In genomic region chr12:132182206-132182710, GRCh38 we compare ENCODE assay signal across 19 cellular contexts. TPM values are rescaled to one million over a fixed set of nuclear protein-coding genes. Genes with fewer than 3 reads are reported as not detected.
DNase-seq lines count a peak whose midpoint lies in the region; ATAC-seq and TF ChIP-seq lines count a peak whose summit lies in the region.
"Had no signal": no experiment of that assay in that cellular context is flagged by ENCODE, and none has a peak within 500 bp of the region (broad histone marks: within the 10 kb centered on the region; RNA-seq: fewer than 3 reads in every experiment).

No MANE protein-coding gene starts in this region.

- POLR2A ChIA-PET in IMR-90 (lab: Charles Lee; ENCODE audit: unreplicated experiment): no interaction called here

- H2BK120ac ChIP-seq in IMR-90 (ENCODE audit: low read depth, low read length): no peak overlapping the region

- H3K4me2 ChIP-seq in IMR-90 (ENCODE audit: low read depth, low read length): no peak overlapping the region
- no peak overlapping the region for H3K4me2 ChIP-seq in neural progenitor cell

- H3F3A ChIP-seq in neural progenitor cell (ENCODE audit: low read depth): peaks cover 4% of the 10 kb centered on the region

- intact Hi-C loops in IMR-90 (cut with micrococcal nuclease): no loop called here
- intact Hi-C loops in spleen (cut with DNase I; ENCODE audit: low total_unique reads): no loop called here

- TF ChIP-seq RAD21 in IMR-90 (IDR thresholded peaks at IDR 0.05; ENCODE audit: low read length): no peak

- no peak overlapping the region for H3K4me3 Mint-ChIP-seq in stimulated activated naive CD8-positive, alpha-beta T cell treated with anti-CD3 and anti-CD28 coated beads, Interleukin-15, Interleukin-2, amounts not matched to agents 100 ng/mL and 50 ng/mL, for 24 hours
- no peak overlapping the region for H3K4me3 Mint-ChIP-seq in stimulated activated naive CD8-positive, alpha-beta T cell treated with anti-CD3 and anti-CD28 coated beads, Interleukin-15, amount 100 ng/mL, for 72 hours
- peak overlapping the region; percentile 63 for H3K4me3 Mint-ChIP-seq in neural progenitor cell
- H3K4me3 Mint-ChIP-seq: CD4-positive, alpha-beta T cell; CD8-positive, alpha-beta T cell had no signal

- no peak overlapping the region for H4K5ac ChIP-seq in IMR-90 (ENCODE audit: low read depth, low read length)

- peaks cover 36% of the 10 kb centered on the region for H3K4me1 Mint-ChIP-seq in stimulated activated naive CD8-positive, alpha-beta T cell treated with anti-CD3 and anti-CD28 coated beads, Interleukin-15, Interleukin-2, amounts not matched to agents 100 ng/mL and 50 ng/mL, for 24 hours (ENCODE audit: low read depth)
- peaks cover 47% of the 10 kb centered on the region for H3K4me1 Mint-ChIP-seq in stimulated activated naive CD8-positive, alpha-beta T cell treated with anti-CD3 and anti-CD28 coated beads, Interleukin-15, amount 100 ng/mL, for 72 hours
- peaks cover 8% of the 10 kb centered on the region for H3K4me1 Mint-ChIP-seq in neural progenitor cell

- H2AK9ac ChIP-seq in IMR-90 (replicated peaks; ENCODE audit: low read depth, low read length, poor library complexity): no peak overlapping the region

- H3K9me3 Mint-ChIP-seq in stimulated activated naive CD8-positive, alpha-beta T cell treated with anti-CD3 and anti-CD28 coated beads, Interleukin-15, Interleukin-2, amounts not matched to agents 100 ng/mL and 50 ng/mL, for 24 hours: no peaks in the 10 kb centered on the region
- no peaks in the 10 kb centered on the region for H3K9me3 Mint-ChIP-seq in stimulated activated naive CD8-positive, alpha-beta T cell treated with anti-CD3 and anti-CD28 coated beads, Interleukin-15, amount 100 ng/mL, for 72 hours
- no peaks in the 10 kb centered on the region for H3K9me3 Mint-ChIP-seq in neural progenitor cell

- H3K36me3 ChIP-seq in IMR-90 (ENCODE audit: control insufficient read depth, insufficient read depth, low read length) (no peaks in the 10 kb centered on the region), neural progenitor cell (no peaks in the 10 kb centered on the region), spleen (no peaks in the 10 kb centered on the region)
- H3K36me3 ChIP-seq: BE2C; BLaER1 treated with 17β-estradiol and CSF1 and Interleukin-3, amounts not matched to agents 10 nM and 100 nM had no signal

- CTCF ChIA-PET in IMR-90 (lab: Yijun Ruan, JAX): no interaction called here

- peak overlapping the region; percentile 13 for H3K27ac Mint-ChIP-seq in stimulated activated naive CD8-positive, alpha-beta T cell treated with anti-CD3 and anti-CD28 coated beads, Interleukin-15, Interleukin-2, amounts not matched to agents 100 ng/mL and 50 ng/mL, for 24 hours
- no peak overlapping the region for H3K27ac Mint-ChIP-seq in stimulated activated naive CD8-positive, alpha-beta T cell treated with anti-CD3 and anti-CD28 coated beads, Interleukin-15, amount 100 ng/mL, for 72 hours
- H3K27ac Mint-ChIP-seq in neural progenitor cell: no peak overlapping the region
- H3K27ac Mint-ChIP-seq: CD4-positive, alpha-beta T cell; CD8-positive, alpha-beta T cell had no signal

- TF ChIP-seq POLR2A in IMR-90 (IDR thresholded peaks at IDR 0.05; ENCODE audit: low read depth, low read length) (no peak), spleen (IDR thresholded peaks at IDR 0.05) (no peak)

- peaks cover 44% of the 10 kb centered on the region for H3K27me3 ChIP-seq in IMR-90 (ENCODE audit: control insufficient read depth, insufficient read depth, low read length)
- H3K27me3 ChIP-seq in neural progenitor cell: peaks cover 99% of the 10 kb centered on the region
- peaks cover 0 to 45% (median 5%) of the 10 kb centered on the region in 7 donors for H3K27me3 ChIP-seq in spleen (replicated peaks in 1 of 7)

- no peaks in the 10 kb centered on the region; the same call in 1 of the 2 replicates for H4K20me1 ChIP-seq in IMR-90 (ENCODE audit: insufficient read depth, low read length)
- H4K20me1 ChIP-seq in neural progenitor cell (ENCODE audit: low read depth): no peaks in the 10 kb centered on the region

- ATAC-seq in stimulated activated naive CD8-positive, alpha-beta T cell treated with anti-CD3 and anti-CD28 coated beads, Interleukin-15, amount 100 ng/mL, for 72 hours: no peak
- ATAC-seq in IMR-90 (ENCODE audit: low read depth): no peak
- no peak for ATAC-seq in GM21786 (IDR thresholded peaks at IDR 0.05; ENCODE audit: unreplicated experiment)
- ATAC-seq: CD8-positive, alpha-beta T cell had no signal

- H3K18ac ChIP-seq in IMR-90 (ENCODE audit: low read depth, low read length): no peak overlapping the region

- H4K91ac ChIP-seq in IMR-90 (ENCODE audit: insufficient read depth, low read depth, low read length): no peak overlapping the region

- H3K56ac ChIP-seq in IMR-90 (ENCODE audit: extremely low read depth, insufficient read depth, low read length): no peak overlapping the region

- no peak overlapping the region for H4K8ac ChIP-seq in IMR-90 (ENCODE audit: low read depth in 2 of 2, low read length in 2 of 2)

- H2AFZ ChIP-seq in IMR-90 (replicated peaks; ENCODE audit: low read length, poor library complexity): peak overlapping the region; percentile 21
- H2AFZ ChIP-seq in neural progenitor cell (replicated peaks): no peak overlapping the region

- H2BK15ac ChIP-seq in IMR-90 (ENCODE audit: low read depth, low read length): no peak overlapping the region

- no peak overlapping the region for H3K14ac ChIP-seq in IMR-90 (replicated peaks; ENCODE audit: low read depth, low read length)

- H3K36me3 Mint-ChIP-seq in stimulated activated naive CD8-positive, alpha-beta T cell treated with anti-CD3 and anti-CD28 coated beads, Interleukin-15, Interleukin-2, amounts not matched to agents 100 ng/mL and 50 ng/mL, for 24 hours (ENCODE audit: low read depth): no peaks in the 10 kb centered on the region
- H3K36me3 Mint-ChIP-seq in neural progenitor cell: no peaks in the 10 kb centered on the region
- H3K36me3 Mint-ChIP-seq: CD8-positive, alpha-beta T cell had no signal

- H3K9me1 ChIP-seq in IMR-90 (ENCODE audit: insufficient read depth, low read length): no peaks in the 10 kb centered on the region

- BruUV-seq in IMR-90 (replicated peaks; lab: Mats Ljungman, UMichigan): no TSS peak

- no peak overlapping the region for H2BK20ac ChIP-seq in IMR-90 (ENCODE audit: low read depth, low read length)

- 100% methylated on average over 3 of the region's 21 CpGs; no CpG with 5 or more reads in 1 of the 2 experiments for WGBS in IMR-90 (ENCODE audit: extremely low coverage in 2 of 2, insufficient read length in 1 of 2), 2 experiments
- 88 to 93% (median 88%) methylated on average over 21 of the region's 21 CpGs for WGBS in spleen, 5 donors

- H3K23ac ChIP-seq in IMR-90 (ENCODE audit: low read depth, low read length): no peak overlapping the region

- no peaks in the 10 kb centered on the region for H3K4me1 ChIP-seq in IMR-90 (ENCODE audit: control insufficient read depth, insufficient read depth, low read length)
- peaks cover 5% of the 10 kb centered on the region for H3K4me1 ChIP-seq in neural progenitor cell
- peaks cover 0 to 40% (median 22%) of the 10 kb centered on the region in 6 donors for H3K4me1 ChIP-seq in spleen
- H3K4me1 ChIP-seq: BE2C, Caco-2 had no signal

- in situ Hi-C loops in IMR-90 (cut with MboI; ENCODE audit: low sequenced_read_pairs): no loop called here

- H3K27me3 Mint-ChIP-seq in stimulated activated naive CD8-positive, alpha-beta T cell treated with anti-CD3 and anti-CD28 coated beads, Interleukin-15, Interleukin-2, amounts not matched to agents 100 ng/mL and 50 ng/mL, for 24 hours: peaks cover 4% of the 10 kb centered on the region
- H3K27me3 Mint-ChIP-seq in stimulated activated naive CD8-positive, alpha-beta T cell treated with anti-CD3 and anti-CD28 coated beads, Interleukin-15, amount 100 ng/mL, for 72 hours: no peaks in the 10 kb centered on the region
- peaks cover 45% of the 10 kb centered on the region for H3K27me3 Mint-ChIP-seq in neural progenitor cell (ENCODE audit: insufficient read depth, low read depth)
- H3K27me3 Mint-ChIP-seq: CD4-positive, alpha-beta T cell had no signal

- H3K9me3 ChIP-seq in IMR-90 (ENCODE audit: control insufficient read depth, insufficient read depth, low read length): no peaks in the 10 kb centered on the region; the same call in 1 of the 2 replicates
- H3K9me3 ChIP-seq in neural progenitor cell (ENCODE audit: low read depth): no peaks in the 10 kb centered on the region
- peaks cover 0 to 46% (median 2%) of the 10 kb centered on the region in 8 donors for H3K9me3 ChIP-seq in spleen
- H3K9me3 ChIP-seq: BE2C; BLaER1 treated with 17β-estradiol and CSF1 and Interleukin-3, amounts not matched to agents 10 nM and 100 nM; Caco-2 had no signal

- no peak for DNase-seq in stimulated activated naive CD8-positive, alpha-beta T cell treated with anti-CD3 and anti-CD28 coated beads, Interleukin-15, amount 100 ng/mL, for 72 hours
- DNase-seq in IMR-90 (no peak), neural progenitor cell (ENCODE audit: low spot score) (no peak), spleen (peak; percentile 49), SK-N-DZ (ENCODE audit: low spot score) (no peak)
- DNase-seq in effector CD4-positive, alpha-beta T cell: no peak
- DNase-seq: 8988T; ACHN; BE2C; Caco-2; Calu3; CD4-positive, alpha-beta T cell; DMS79 treated with DMSO at 0.1 percent for 48 hours; GF-D8 had no signal

- no peak for TF ChIP-seq CTCF in IMR-90 (conservative IDR thresholded peaks at IDR 0.05; ENCODE audit: low read depth, low read length)
- no peak for TF ChIP-seq CTCF in neural progenitor cell (IDR thresholded peaks at IDR 0.05)
- no peak for TF ChIP-seq CTCF in spleen (IDR thresholded peaks at IDR 0.05 in 8 of 11, conservative IDR thresholded peaks at IDR 0.05 in 3 of 11)

- H2AK5ac ChIP-seq in IMR-90 (ENCODE audit: low read depth, low read length): no peak overlapping the region

- dilution Hi-C loops in IMR-90 (cut with HindIII; ENCODE audit: low sequenced_read_pairs, unreplicated experiment): no loop called here

- H2BK5ac ChIP-seq in IMR-90 (ENCODE audit: low read depth, low read length, poor library complexity, severe bottlenecking): no peak overlapping the region

- H3K79me2 ChIP-seq in neural progenitor cell (ENCODE audit: low read depth): no peaks in the 10 kb centered on the region

- H3K4ac ChIP-seq in IMR-90 (ENCODE audit: low read depth, low read length): no peak overlapping the region

- H3K9ac ChIP-seq in IMR-90 (ENCODE audit: low read depth, low read length) (no peak overlapping the region), neural progenitor cell (no peak overlapping the region)
- H3K9ac ChIP-seq: BLaER1 treated with 17β-estradiol and CSF1 and Interleukin-3, amounts not matched to agents 10 nM and 100 nM had no signal

- H3K4me3 ChIP-seq in IMR-90 (ENCODE audit: insufficient read depth, low read depth, low read length) (no peak overlapping the region), neural progenitor cell (no peak overlapping the region), spleen (no peak overlapping the region)
- H3K4me3 ChIP-seq: BLaER1 treated with 17β-estradiol and CSF1 and Interleukin-3, amounts not matched to agents 10 nM and 100 nM had no signal

- no peaks in the 10 kb centered on the region for H3K79me1 ChIP-seq in IMR-90 (ENCODE audit: low read depth in 1 of 2, low read length in 2 of 2)

- no peak overlapping the region for H3K27ac ChIP-seq in IMR-90 (ENCODE audit: insufficient read depth, low read length)
- no peak overlapping the region for H3K27ac ChIP-seq in neural progenitor cell
- no peak overlapping the region for H3K27ac ChIP-seq in spleen
- H3K27ac ChIP-seq: C4-2B had no signal

RNA-seq across cellular contexts. Expression of gene NOC4L, which starts 38.0 kb away (rescaled TPM):
- total RNA-seq in IMR-90 (2012; rRNA removed) (5.2 and 6.1 TPM in 2 replicates), neural progenitor cell (ENCODE audit: low replicate concordance) (3.5 and 12.1 TPM in 2 replicates), spleen (10 to 100 TPM in 6 of 7 donors, 1 to 10 TPM in 1; 8.3 to 18.7 (median 14.6) TPM)
- polyA plus RNA-seq in IMR-90 (2012; rRNA removed) (13.4 and 17.0 TPM in 2 replicates), spleen (10 to 100 TPM; 25.2 to 38.6 (median 33.1) TPM)
- polyA plus RNA-seq in IMR-90 (2012; cell fraction: cytosol; rRNA removed): 12.0 and 16.4 TPM in 2 replicates
- 12.2 and 32.5 TPM in 2 replicates for polyA plus RNA-seq in IMR-90 (2012; cell fraction: nucleus; rRNA removed; ENCODE audit: low replicate concordance)
- 34.5 and 37.0 TPM in 2 replicates for polyA plus RNA-seq in SK-N-DZ (2014; cell fraction: cytosol; rRNA removed)
- polyA plus RNA-seq in SK-N-DZ (2014; cell fraction: nucleus; rRNA removed): 39.2 and 48.4 TPM in 2 replicates

RNA-seq across cellular contexts. Expression of gene DDX51, which starts 38.1 kb away (rescaled TPM):
- total RNA-seq in IMR-90 (2012; rRNA removed): 3.3 and 3.8 TPM in 2 replicates
- 14.5 and 17.2 TPM in 2 replicates for polyA plus RNA-seq in IMR-90 (2012; rRNA removed)
- polyA plus RNA-seq in IMR-90 (2012; cell fraction: cytosol; rRNA removed): 10.6 and 16.7 TPM in 2 replicates
- 29.6 and 67.5 TPM in 2 replicates for polyA plus RNA-seq in IMR-90 (2012; cell fraction: nucleus; rRNA removed; ENCODE audit: low replicate concordance)
- total RNA-seq in neural progenitor cell (ENCODE audit: low replicate concordance): 8.5 and 15.5 TPM in 2 replicates
- 10 to 100 TPM; 17.8 to 31.6 (median 19.4) TPM for total RNA-seq in spleen
- polyA plus RNA-seq in spleen: 10 to 100 TPM; 16.9 to 36.0 (median 19.5) TPM
- polyA plus RNA-seq in SK-N-DZ (2014; cell fraction: cytosol; rRNA removed): 14.0 and 20.7 TPM in 2 replicates
- polyA plus RNA-seq in SK-N-DZ (2014; cell fraction: nucleus; rRNA removed): 63.8 and 68.3 TPM in 2 replicates
